In genomic region chr13:100619940-100620339, GRCh38 we compare ENCODE assay signal across 1 cellular context.
TF ChIP-seq lines count a peak whose summit lies in the region.

No MANE protein-coding gene starts in this region.

TF ChIP-seq in IMR-90, 13 proteins besides CTCF, POLR2A, EP300 and RAD21 (continued from another document):
- TF ChIP-seq ELK1 (IDR thresholded peaks at IDR 0.05; ENCODE audit: borderline replicate concordance, low read depth, low read length): no peak
- TF ChIP-seq MAFK (IDR thresholded peaks at IDR 0.05; ENCODE audit: low read depth, low read length): no peak
- TF ChIP-seq USF2 (IDR thresholded peaks at IDR 0.05; ENCODE audit: low read depth, low read length): no peak
- TF ChIP-seq MXI1 (IDR thresholded peaks at IDR 0.05; ENCODE audit: borderline replicate concordance, low read depth, low read length): no peak
- TF ChIP-seq NFE2L2 (IDR thresholded peaks at IDR 0.05; ENCODE audit: low read depth, low read length): no peak
- no peak for TF ChIP-seq SMC3 (IDR thresholded peaks at IDR 0.05; ENCODE audit: low read depth, low read length)
